Comparison of ENCODE assay signal across 13 cellular contexts in genomic region chr15:64501396-64501716, GRCh38. TPM values are rescaled to one million over a fixed set of nuclear protein-coding genes. Genes with fewer than 3 reads are reported as not detected.
DNase-seq lines count a peak whose midpoint lies in the region; ATAC-seq, FAIRE-seq and TF ChIP-seq lines count a peak whose summit lies in the region.
"Had no signal": no experiment of that assay in that cellular context is flagged by ENCODE, and none has a peak within 500 bp of the region (broad histone marks: within the 10 kb centered on the region; RNA-seq: fewer than 3 reads in every experiment).

No MANE protein-coding gene starts in this region.

- TF ChIP-seq POLR2A in uterus (IDR thresholded peaks at IDR 0.05): no peak

- DNase-seq in left ventricle myocardium inferior (no peak), right atrium auricular region (ENCODE audit: low spot score) (no peak), NCI-H510A (lab: John Stamatoyannopoulos, UW) (peak; percentile 26), dorsolateral prefrontal cortex (peak in 2 of 10 donors; percentile 34 to 35), uterus (no peak), NCI-H526 treated with DMSO at 0.1 percent for 48 hours (lab: John Stamatoyannopoulos, UW) (no peak), kidney (no peak)
- DNase-seq: activated T-cell treated with anti-CD3 and anti-CD28 coated beads, Interleukin-2, amount 50 U/mL, for 1 hour; esophagus squamous epithelium; Kasumi-1; mucosa of descending colon; retina had no signal

- intact Hi-C loops in left ventricle myocardium inferior (cut with micrococcal nuclease): no loop called here
- intact Hi-C loops in dorsolateral prefrontal cortex (cut with DNase I): loop anchor here in 1 of 2 donors (5.0 kb wide), 1 partner anchor 39 kb away; the partner anchor contains the start of gene ZNF609
- intact Hi-C loops in uterus (cut with DNase I; ENCODE audit: low total_unique reads): no loop called here
- intact Hi-C loops in kidney (cut with DNase I): no loop called here

- H3K27ac ChIP-seq in left ventricle myocardium inferior (replicated peaks): peak overlapping the region; percentile 36
- no peak overlapping the region for H3K27ac ChIP-seq in right atrium auricular region
- H3K27ac ChIP-seq in dorsolateral prefrontal cortex: peak overlapping the region in 56 of 59 donors; percentile 6 to 91 (median 81)
- peak overlapping the region; percentile 58 to 62 for H3K27ac ChIP-seq in uterus
- no peak overlapping the region for H3K27ac ChIP-seq in kidney (ENCODE audit: low read depth in 2 of 2, low read length in 2 of 2)

- peaks cover 22% of the 10 kb centered on the region for H3K36me3 ChIP-seq in left ventricle myocardium inferior
- peaks cover 7% of the 10 kb centered on the region for H3K36me3 ChIP-seq in right atrium auricular region
- H3K36me3 ChIP-seq in uterus: no peaks in the 10 kb centered on the region
- H3K36me3 ChIP-seq in kidney (ENCODE audit: control insufficient read depth in 1 of 2, insufficient read depth in 2 of 2, low read length in 2 of 2): peaks cover 5% of the 10 kb centered on the region in 2 donors

- ATAC-seq in GM19395 (IDR thresholded peaks at IDR 0.05; ENCODE audit: unreplicated experiment): no peak
- ATAC-seq: mucosa of descending colon had no signal

- TF ChIP-seq CTCF in left ventricle myocardium inferior (IDR thresholded peaks at IDR 0.05; ENCODE audit: borderline replicate concordance): no peak
- no peak for TF ChIP-seq CTCF in right atrium auricular region (IDR thresholded peaks at IDR 0.05)
- TF ChIP-seq CTCF in dorsolateral prefrontal cortex (IDR thresholded peaks at IDR 0.05 in 54 of 56, conservative IDR thresholded peaks at IDR 0.05 in 2 of 56; ENCODE audit: low read depth in 1 of 56, partially characterized antibody in 56 of 56): no peak
- no peak for TF ChIP-seq CTCF in uterus (IDR thresholded peaks at IDR 0.05)
- TF ChIP-seq CTCF in kidney (IDR thresholded peaks at IDR 0.05; ENCODE audit: borderline replicate concordance, extremely low read depth, insufficient read depth): no peak

- no peak for FAIRE-seq in kidney (lab: Jason Lieb, UNC)

- H3K4me1 ChIP-seq in left ventricle myocardium inferior (peaks cover 49% of the 10 kb centered on the region), right atrium auricular region (peaks cover 0 to 37% of the 10 kb centered on the region in 2 donors), uterus (peaks cover 0 to 13% of the 10 kb centered on the region in 2 donors), kidney (ENCODE audit: control insufficient read depth in 1 of 2, insufficient read depth in 1 of 2, low read depth in 1 of 2, low read length in 2 of 2) (peaks cover 0 to 3% of the 10 kb centered on the region in 2 donors)

- no peak overlapping the region for H3K4me3 ChIP-seq in left ventricle myocardium inferior
- no peak overlapping the region for H3K4me3 ChIP-seq in right atrium auricular region
- no peak overlapping the region for H3K4me3 ChIP-seq in dorsolateral prefrontal cortex
- no peak overlapping the region for H3K4me3 ChIP-seq in uterus
- H3K4me3 ChIP-seq in kidney (ENCODE audit: low read length in 2 of 2): no peak overlapping the region
- H3K4me3 ChIP-seq: esophagus squamous epithelium, mucosa of descending colon had no signal

- H3K27me3 ChIP-seq in left ventricle myocardium inferior (ENCODE audit: low read depth) (no peaks in the 10 kb centered on the region), right atrium auricular region (no peaks in the 10 kb centered on the region), dorsolateral prefrontal cortex (no peaks in the 10 kb centered on the region), uterus (no peaks in the 10 kb centered on the region)
- H3K27me3 ChIP-seq: esophagus squamous epithelium had no signal

- H3K9me3 ChIP-seq in left ventricle myocardium inferior (replicated peaks) (no peaks in the 10 kb centered on the region), right atrium auricular region (no peaks in the 10 kb centered on the region), uterus (no peaks in the 10 kb centered on the region), kidney (ENCODE audit: control insufficient read depth in 1 of 2, low read length in 2 of 2) (no peaks in the 10 kb centered on the region)
- H3K9me3 ChIP-seq: esophagus squamous epithelium, mucosa of descending colon had no signal

- H3K9ac ChIP-seq in kidney (ENCODE audit: low read length in 2 of 2): no peak overlapping the region

RNA-seq across cellular contexts. Expression of gene ZNF609, which starts 41.0 kb away (rescaled TPM):
- total RNA-seq in left ventricle myocardium inferior (14.7 TPM), right atrium auricular region (10 to 100 TPM; 13.4 to 23.7 TPM), dorsolateral prefrontal cortex (10 to 100 TPM; 38.6 to 68.4 (median 55.0) TPM), uterus (10 to 100 TPM; 12.4 to 59.6 (median 26.1) TPM), kidney (37.2 TPM)
- polyA plus RNA-seq in kidney (ENCODE audit: insufficient read depth, low read depth, low replicate concordance): 3.1 TPM

Comparison
In these comparisons a context has a peak if more than half of its experiments do, and no peak if none do; other contexts are left out.
1. H3K27ac ChIP-seq: peak in left ventricle myocardium inferior (single experiment), dorsolateral prefrontal cortex (56 of 59) and uterus (2 of 2); none in right atrium auricular region (0 of 2) and kidney (0 of 2).